In the genomic region with DNA sequence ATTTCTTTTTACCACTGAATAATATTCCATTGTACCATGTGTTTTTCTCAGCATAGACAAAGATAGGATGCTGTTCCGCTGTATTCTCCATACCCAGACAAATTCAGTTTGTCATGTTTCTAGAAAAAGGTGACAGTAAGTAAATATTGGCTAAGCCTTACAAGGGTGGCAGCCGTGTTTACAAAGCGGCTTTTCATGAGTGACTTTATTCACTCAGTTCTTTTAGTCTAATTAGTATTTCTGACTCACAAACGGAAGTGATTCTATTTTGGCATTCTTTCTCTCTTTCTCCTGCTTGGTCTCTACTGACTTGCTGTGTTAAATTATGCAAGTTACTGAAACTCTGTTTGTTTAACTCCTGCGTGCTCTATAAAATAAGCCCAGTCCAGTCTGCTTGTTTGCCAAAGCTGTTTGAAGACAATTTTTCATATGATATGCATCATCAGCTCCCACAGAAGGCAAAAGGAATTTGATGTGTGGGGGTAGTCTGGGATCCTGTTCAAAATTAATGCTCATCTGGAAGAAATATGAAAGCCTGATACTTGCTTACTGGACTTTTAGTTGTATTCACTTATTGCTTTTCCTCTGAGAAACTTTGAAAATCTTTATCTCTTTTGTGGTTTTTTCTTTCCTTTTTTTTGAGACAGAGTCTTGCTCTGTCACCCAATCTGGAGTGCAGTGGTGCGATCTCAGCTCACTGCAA, we compare ENCODE assay signal across 11 cellular contexts. TPM values are rescaled to one million over a fixed set of nuclear protein-coding genes. Genes with fewer than 3 reads are reported as not detected.
DNase-seq lines count a peak whose midpoint lies in the region; ATAC-seq and TF ChIP-seq lines count a peak whose summit lies in the region.
"Had no signal": no experiment of that assay in that cellular context is flagged by ENCODE, and none has a peak within 500 bp of the region (broad histone marks: within the 10 kb centered on the region; RNA-seq: fewer than 3 reads in every experiment).

No MANE protein-coding gene starts in this region.

- no TSS peak for BruUV-seq in OCI-LY7 (replicated peaks; lab: Mats Ljungman, UMichigan)

- no peaks in the 10 kb centered on the region for H4K20me1 ChIP-seq in OCI-LY7 (ENCODE audit: insufficient read depth, low read length)

- H3K4me1 ChIP-seq in OCI-LY7 (ENCODE audit: insufficient read depth, low read length, poor library complexity, severe bottlenecking) (peaks cover 22% of the 10 kb centered on the region), thyroid gland (peaks cover 0 to 19% of the 10 kb centered on the region in 2 donors)

- POLR2A ChIA-PET in OCI-LY7 (lab: Charles Lee) = interaction anchor here (0.8 kb wide), 1 partner anchor 102 kb away, joined by 6 read pairs; no protein-coding TSS in a partner anchor

- no peaks in the 10 kb centered on the region for H3K27me3 ChIP-seq in thyroid gland

- CTCF ChIA-PET in OCI-LY7 (lab: Charles Lee; ENCODE audit: unreplicated experiment) = no interaction called here

- intact Hi-C loops in OCI-LY7 (cut with micrococcal nuclease; ENCODE audit: unreplicated experiment) = no loop called here
- intact Hi-C loops in thyroid gland (cut with DNase I) = no loop called here

- WGBS in thyroid gland, 2 donors = 42 to 46% methylated on average over 6 of the region's 6 CpGs

- H3K4me2 ChIP-seq in OCI-LY7 (ENCODE audit: low read length) = peak overlapping the region; percentile 62

- H3K9me2 ChIP-seq in OCI-LY7 (ENCODE audit: insufficient read depth, low read length) = no peaks in the 10 kb centered on the region

- no peak for TF ChIP-seq POLR2A in thyroid gland (IDR thresholded peaks at IDR 0.05)

- peak overlapping the region; percentile 91 for H2AFZ ChIP-seq in OCI-LY7 (ENCODE audit: low read length)

- no peak for ATAC-seq in HG03469 (IDR thresholded peaks at IDR 0.05; ENCODE audit: unreplicated experiment)
- ATAC-seq: CD8-positive, alpha-beta T cell had no signal

- DNase-seq in NCI-H2107 treated with DMSO at 0.1 percent for 48 hours (lab: John Stamatoyannopoulos, UW; ENCODE audit: unreplicated experiment) (peak; percentile 48), NCI-H2107 (lab: John Stamatoyannopoulos, UW) (no peak), OCI-LY7 (ENCODE audit: low spot score) (peak; percentile 35), fibroblast of mammary gland (ENCODE audit: low read depth) (peak; percentile 91), thyroid gland (peak in 1 of 2 donors; percentile 29), T-helper 2 cell (no peak)
- DNase-seq in activated CD8-positive, alpha-beta memory T cell treated with anti-CD3 and anti-CD28 coated beads, Interleukin-2, amount 50 U/mL, for 48 hours = no peak
- DNase-seq: activated B cell treated with CpG ODN at 0.5 μM for 24 hours; CD8-positive, alpha-beta T cell; heart left ventricle had no signal

- H3K4me3 ChIP-seq in OCI-LY7 (ENCODE audit: low read depth, low read length, poor library complexity, severe bottlenecking) (peak overlapping the region; percentile 42), fibroblast of mammary gland (ENCODE audit: control insufficient read depth, low read depth, low read length) (no peak overlapping the region), thyroid gland (replicated peaks in 1 of 3) (no peak overlapping the region)

- H3K79me2 ChIP-seq in OCI-LY7 (ENCODE audit: insufficient read depth, low read depth, low read length) = no peaks in the 10 kb centered on the region

- H3K36me3 ChIP-seq in OCI-LY7 (ENCODE audit: insufficient read depth, low read length) (no peaks in the 10 kb centered on the region), thyroid gland (no peaks in the 10 kb centered on the region)
- H3K36me3 ChIP-seq: heart left ventricle had no signal

- H3K9me3 ChIP-seq in OCI-LY7 (ENCODE audit: low read length) = no peaks in the 10 kb centered on the region
- no peaks in the 10 kb centered on the region for H3K9me3 ChIP-seq in thyroid gland

- TF ChIP-seq CTCF in OCI-LY7 (conservative IDR thresholded peaks at IDR 0.05; ENCODE audit: low read length) = no peak
- no peak for TF ChIP-seq CTCF in fibroblast of mammary gland (conservative IDR thresholded peaks at IDR 0.05; ENCODE audit: control insufficient read depth, insufficient read depth, low read depth, low read length)
- TF ChIP-seq CTCF in thyroid gland (IDR thresholded peaks at IDR 0.05) = no peak

- H3K27ac ChIP-seq in OCI-LY7 (ENCODE audit: low read depth, low read length, poor library complexity, severe bottlenecking) (peak overlapping the region; percentile 15), thyroid gland (peak overlapping the region; percentile 9 to 55 (median 50))

RNA-seq across cellular contexts. Expression of a gene that starts 2.3 kb away (rescaled TPM):
- 0.88 and 1.5 TPM in 2 replicates for total RNA-seq in OCI-LY7 (2014; rRNA removed; shearing (Covaris generic))
- total RNA-seq in OCI-LY7 (2022) = 1.1 and 2.6 TPM in 2 replicates
- 10 to 100 TPM; 15.3 to 29.8 (median 22.4) TPM for total RNA-seq in thyroid gland

RNA-seq across cellular contexts. Expression of a gene that starts 38.9 kb away (rescaled TPM):
- 31.2 and 32.0 TPM in 2 replicates for total RNA-seq in OCI-LY7 (2014; rRNA removed; shearing (Covaris generic))
- total RNA-seq in OCI-LY7 (2022) (30.1 and 32.3 TPM in 2 replicates), thyroid gland (10 to 100 TPM; 49.9 to 90.2 (median 65.2) TPM)

RNA-seq across cellular contexts. Expression of a gene that starts 41.5 kb away (rescaled TPM):
- total RNA-seq in OCI-LY7 (2014; rRNA removed; shearing (Covaris generic)) = not detected in 2 replicates
- not detected in 2 replicates for total RNA-seq in OCI-LY7 (2022)
- 1 to 10 TPM in 2 of 4 donors, under 1 TPM in 1, not detected in 1; 0.68 to 1.8 (median 1.1) TPM for total RNA-seq in thyroid gland
- total RNA-seq: activated B cell treated with CpG ODN at 0.5 μM for 24 hours; CD8-positive, alpha-beta T cell had no signal

Comparison
In these comparisons a context has a peak if more than half of its experiments do, and no peak if none do; other contexts are left out.
1. DNase-seq: peak in NCI-H2107 treated with DMSO at 0.1 percent for 48 hours (single experiment), OCI-LY7 (single experiment) and fibroblast of mammary gland (single experiment); none in NCI-H2107 (single experiment), activated CD8-positive, alpha-beta memory T cell treated with anti-CD3 and anti-CD28 coated beads, Interleukin-2, amount 50 U/mL, for 48 hours (single experiment) and T-helper 2 cell (0 of 5).
2. RNA of a gene that starts 2.3 kb away (total RNA-seq): 15.3 to 29.8 TPM in thyroid gland; 0.88 to 2.6 TPM in OCI-LY7; every median in the first group is over 4 times any median in the second.